11 cellular contexts compared by ENCODE assay signal in the genomic region with DNA sequence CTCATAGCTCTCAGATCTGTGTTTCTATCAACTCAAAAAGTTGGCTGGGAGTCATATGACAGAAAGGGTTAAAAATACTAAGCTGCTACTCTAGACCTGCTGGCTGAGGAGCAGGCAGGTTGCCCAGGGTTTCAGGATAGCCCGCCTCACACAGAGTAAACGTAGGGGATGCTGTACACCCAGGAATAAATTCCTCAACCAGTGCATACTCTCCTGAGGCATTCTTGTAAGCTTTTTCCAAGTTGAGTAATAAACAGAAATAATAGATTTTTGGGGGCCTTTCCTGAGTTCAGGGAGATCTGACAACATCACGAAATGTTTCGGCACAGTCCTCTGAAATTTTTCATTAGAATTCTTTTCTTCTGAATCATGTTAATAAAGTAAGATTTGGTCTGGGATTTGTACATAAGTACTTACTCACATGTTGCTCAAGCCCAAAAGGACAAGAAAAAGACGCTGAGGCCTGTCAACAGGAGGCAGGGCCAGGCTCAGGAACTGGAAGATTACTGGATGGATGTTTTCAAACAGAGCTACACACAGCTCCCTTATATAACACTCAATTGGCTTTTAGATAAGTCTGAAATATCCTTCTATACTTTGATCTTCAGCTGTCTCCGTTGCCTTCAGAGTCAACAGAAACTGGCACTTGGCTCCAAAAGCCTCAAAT. TPM values are rescaled to one million over a fixed set of nuclear protein-coding genes. Genes with fewer than 3 reads are reported as not detected.
A peak's percentile ranks its signal among the peaks of the same experiment; 100 is the strongest.
DNase-seq lines count a peak whose midpoint lies in the region; ATAC-seq, FAIRE-seq and TF ChIP-seq lines count a peak whose summit lies in the region.
"Had no signal": no experiment of that assay in that cellular context is flagged by ENCODE, and none has a peak within 500 bp of the region (broad histone marks: within the 10 kb centered on the region; RNA-seq: fewer than 3 reads in every experiment).

No MANE protein-coding gene starts in this region.

- H3K4me3 ChIP-seq in GM23338 (no peak overlapping the region), astrocyte (ENCODE audit: insufficient read depth, low read depth, low read length) (no peak overlapping the region), right atrium auricular region (no peak overlapping the region), skeletal muscle cell (ENCODE audit: low read depth, low read length) (no peak overlapping the region)

- TF ChIP-seq CTCF in GM23338 (conservative IDR thresholded peaks at IDR 0.05; ENCODE audit: low read depth in 2 of 2) (no peak), astrocyte (IDR thresholded peaks at IDR 0.05; ENCODE audit: insufficient read depth, low read depth, low read length) (no peak), right atrium auricular region (IDR thresholded peaks at IDR 0.05) (no peak)

- no peaks in the 10 kb centered on the region for H3K36me3 ChIP-seq in GM23338 (ENCODE audit: insufficient read depth)
- H3K36me3 ChIP-seq in astrocyte (ENCODE audit: insufficient read depth, low read length): no peaks in the 10 kb centered on the region
- H3K36me3 ChIP-seq in right atrium auricular region: peaks cover 3% of the 10 kb centered on the region

- no peak overlapping the region for H3K27ac Mint-ChIP-seq in GM23338
- no peak overlapping the region for H3K27ac Mint-ChIP-seq in astrocyte (ENCODE audit: unreplicated experiment)

- H3K9ac ChIP-seq in astrocyte (ENCODE audit: low read length): no peak overlapping the region

- H2AFZ ChIP-seq in GM23338: no peak overlapping the region
- no peak overlapping the region for H2AFZ ChIP-seq in astrocyte (ENCODE audit: low read depth, low read length)

- H3K79me2 ChIP-seq in GM23338 (replicated peaks; ENCODE audit: insufficient read depth) (no peaks in the 10 kb centered on the region), astrocyte (ENCODE audit: insufficient read depth, low read length) (no peaks in the 10 kb centered on the region)

- H3K9me2 ChIP-seq in GM23338 (ENCODE audit: insufficient read depth): no peaks in the 10 kb centered on the region

- FAIRE-seq in astrocyte (lab: Jason Lieb, UNC): peak; percentile 56

- H3F3A ChIP-seq in GM23338 (replicated peaks; ENCODE audit: low read depth): no peaks in the 10 kb centered on the region

- H3K9me3 Mint-ChIP-seq in GM23338 (no peaks in the 10 kb centered on the region), astrocyte (ENCODE audit: unreplicated experiment) (no peaks in the 10 kb centered on the region)
- H3K9me3 Mint-ChIP-seq: endodermal cell had no signal

- H3K4me3 Mint-ChIP-seq in GM23338: no peak overlapping the region
- no peak overlapping the region for H3K4me3 Mint-ChIP-seq in astrocyte (ENCODE audit: unreplicated experiment)
- H3K4me3 Mint-ChIP-seq: endodermal cell had no signal

- DNase-seq in GM23338 (ENCODE audit: low spot score) (no peak), astrocyte (ENCODE audit: low read depth) (peak; percentile 87), right atrium auricular region (ENCODE audit: low spot score) (peak; percentile 89), skeletal muscle cell (ENCODE audit: low read depth) (peak; percentile 95), SKM-1 treated with dmso at 0.1 percent for 144 hours (lab: John Stamatoyannopoulos, UW; ENCODE audit: unreplicated experiment) (no peak), NCI-H524 (lab: John Stamatoyannopoulos, UW) (no peak)
- DNase-seq: activated CD4-positive, alpha-beta T cell treated with anti-CD3 and anti-CD28 coated beads, Interleukin-2, amount 50 U/mL, for 48 hours; endodermal cell; stimulated activated CD4-positive, alpha-beta T cell treated with anti-CD3 and anti-CD28 coated beads, Interleukin-2, amount 100 ng/mL, for 24 hours had no signal

- H3K27ac ChIP-seq in GM23338 (ENCODE audit: low read depth) (no peak overlapping the region), astrocyte (ENCODE audit: low read depth, low read length) (peak overlapping the region; percentile 21), right atrium auricular region (peak overlapping the region; percentile 74 to 87)

- peaks cover 2% of the 10 kb centered on the region for H3K27me3 Mint-ChIP-seq in GM23338 (ENCODE audit: insufficient read depth, low read depth, poor library complexity)
- H3K27me3 Mint-ChIP-seq in astrocyte (ENCODE audit: low read depth, unreplicated experiment): peaks cover 6% of the 10 kb centered on the region

- no peak overlapping the region for H3K4me2 ChIP-seq in GM23338
- peak overlapping the region; percentile 24 for H3K4me2 ChIP-seq in astrocyte (ENCODE audit: low read length)

- H3K4me1 ChIP-seq in GM23338 (ENCODE audit: insufficient read depth): no peaks in the 10 kb centered on the region
- no peaks in the 10 kb centered on the region for H3K4me1 ChIP-seq in astrocyte (ENCODE audit: insufficient read depth, low read length)
- H3K4me1 ChIP-seq in right atrium auricular region: peaks cover 0 to 40% of the 10 kb centered on the region in 2 donors

- H3K36me3 Mint-ChIP-seq in GM23338 (ENCODE audit: low read depth) (no peaks in the 10 kb centered on the region), astrocyte (ENCODE audit: low read depth, unreplicated experiment) (no peaks in the 10 kb centered on the region)

- ATAC-seq in GM23338 (peak; percentile 30; the same call in 1 of the 3 replicates), HG03457 (IDR thresholded peaks at IDR 0.05; ENCODE audit: unreplicated experiment) (no peak), HG03565 (IDR thresholded peaks at IDR 0.05; ENCODE audit: unreplicated experiment) (no peak)

- H4K20me1 ChIP-seq in GM23338 (replicated peaks; ENCODE audit: insufficient read depth): no peaks in the 10 kb centered on the region
- H4K20me1 ChIP-seq in astrocyte (ENCODE audit: insufficient read depth, low read length): no peaks in the 10 kb centered on the region

- no peaks in the 10 kb centered on the region for H3K9me3 ChIP-seq in astrocyte (ENCODE audit: insufficient read depth, low read depth, low read length)
- peaks cover 0 to 9% of the 10 kb centered on the region in 2 donors for H3K9me3 ChIP-seq in right atrium auricular region

- H3K27me3 ChIP-seq in GM23338 (ENCODE audit: insufficient read depth) (no peaks in the 10 kb centered on the region), astrocyte (ENCODE audit: insufficient read depth, low read length) (no peaks in the 10 kb centered on the region), right atrium auricular region (no peaks in the 10 kb centered on the region)

- H3K4me1 Mint-ChIP-seq in GM23338: no peaks in the 10 kb centered on the region; the same call in none of the 3 replicates
- no peaks in the 10 kb centered on the region for H3K4me1 Mint-ChIP-seq in astrocyte (ENCODE audit: low read depth, unreplicated experiment)

TF ChIP-seq in GM23338, 12 proteins besides CTCF, POLR2A, EP300 and RAD21:
- TF ChIP-seq POLR2AphosphoS5 (IDR thresholded peaks at IDR 0.05; ENCODE audit: low read depth): no peak
- no peak for TF ChIP-seq EZH2 (IDR thresholded peaks at IDR 0.05; ENCODE audit: low read depth, unreplicated experiment)
- TF ChIP-seq EZH2phosphoT487 (IDR thresholded peaks at IDR 0.05; ENCODE audit: unreplicated experiment): no peak

RNA-seq across cellular contexts. Expression of gene TGFBR3, which starts 41.0 kb away (rescaled TPM):
- total RNA-seq in GM23338 (2014; rRNA removed; shearing (Covaris generic)): 2.1 and 2.9 TPM in 2 replicates
- polyA plus RNA-seq in GM23338 (2016; fragmentation: Nextera tagmentation; extraction: Ambion mirVana): 1.2 and 1.7 TPM in 2 replicates
- total RNA-seq in astrocyte: 1.0 and 2.5 TPM in 2 replicates
- 10 to 100 TPM; 40.5 to 64.8 TPM for total RNA-seq in right atrium auricular region

Comparison
In these comparisons a context has a peak if more than half of its experiments do, and no peak if none do; other contexts are left out.
1. DNase-seq: peak in astrocyte (single experiment), right atrium auricular region (single experiment) and skeletal muscle cell (single experiment); none in GM23338 (single experiment), SKM-1 treated with dmso at 0.1 percent for 144 hours (single experiment) and NCI-H524 (0 of 2).
2. RNA of gene TGFBR3, which starts 41.0 kb away (total RNA-seq): 40.5 to 64.8 TPM in right atrium auricular region; 2.1 to 2.9 TPM in GM23338 and 1.0 to 2.5 TPM in astrocyte; every median in the first group is over 10 times any median in the second.